ENCODE assay signal across 20 cellular contexts in the genomic region with DNA sequence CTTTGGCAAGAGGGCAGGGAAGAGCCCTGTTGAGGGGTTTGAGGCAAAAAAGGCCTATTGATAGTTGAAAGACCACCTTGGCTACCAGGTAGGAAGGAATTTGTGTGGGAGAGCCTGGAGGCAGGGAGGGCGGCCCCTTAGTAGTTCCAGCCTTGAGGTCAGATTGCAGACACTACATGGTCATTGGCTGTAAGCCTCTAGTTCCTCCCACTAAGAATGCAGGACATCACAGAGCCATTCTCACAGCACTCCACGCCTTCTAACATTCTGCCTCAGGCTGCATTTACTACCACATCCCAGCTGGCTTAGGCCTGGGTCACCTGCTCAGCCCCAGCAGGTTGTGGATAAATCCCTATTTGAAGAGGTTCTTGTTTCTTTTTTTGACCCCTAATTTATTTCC.
DNase-seq lines count a peak whose midpoint lies in the region; ATAC-seq, FAIRE-seq and TF ChIP-seq lines count a peak whose summit lies in the region.
"Had no signal": no experiment of that assay in that cellular context is flagged by ENCODE, and none has a peak within 500 bp of the region (broad histone marks: within the 10 kb centered on the region; RNA-seq: fewer than 3 reads in every experiment).

No MANE protein-coding gene starts in this region.

- H2BK120ac ChIP-seq in mesendoderm (ENCODE audit: low read depth, low read length) = no peak overlapping the region

- H3K79me1 ChIP-seq in mesendoderm (ENCODE audit: low read length) = no peaks in the 10 kb centered on the region

- no peaks in the 10 kb centered on the region for H3K36me3 Mint-ChIP-seq in WTC11
- H3K36me3 Mint-ChIP-seq: CD4-positive, alpha-beta memory T cell had no signal

- in situ Hi-C loops in HepG2 (cut with HindIII; ENCODE audit: extremely low pct_ligation_motif_present, low pct_unique_long_range_greater_than_20kb) (no loop called here), ACHN (cut with HindIII; ENCODE audit: low pct_ligation_motif_present, low pct_unique_long_range_greater_than_20kb, low sequenced_read_pairs) (no loop called here)

- H3K27ac ChIP-seq in HepG2 (ENCODE audit: extremely low read length, insufficient read depth, low read length) (peak overlapping the region; percentile 71), right lobe of liver (no peak overlapping the region), mesendoderm (ENCODE audit: low read depth, low read length) (no peak overlapping the region)
- H3K27ac ChIP-seq: A549, BLaER1, HL-60 had no signal

- no peaks in the 10 kb centered on the region for H3K79me2 ChIP-seq in HepG2 (ENCODE audit: insufficient read depth, low read length)
- H3K79me2 ChIP-seq in mesendoderm (ENCODE audit: control insufficient read depth, insufficient read depth, low read length) = no peaks in the 10 kb centered on the region

- POLR2A ChIA-PET in HepG2 (lab: Yijun Ruan, JAX) = interaction anchor here (1.4 to 1.9 kb wide), 6 partner anchors 8 to 200 kb away, joined by 3 to 9 read pairs (median 6); no protein-coding TSS in a partner anchor
- POLR2A ChIA-PET in WTC11 (lab: Charles Lee) = no interaction called here

- FAIRE-seq in HepG2 (lab: Jason Lieb, UNC) = no peak
- FAIRE-seq: A549, GM12878, GM18507 had no signal

- H3K9me3 ChIP-seq in HepG2 (ENCODE audit: low read length) (no peaks in the 10 kb centered on the region), right lobe of liver (no peaks in the 10 kb centered on the region)
- H3K9me3 ChIP-seq: A549, BLaER1, SK-N-SH had no signal

- no peak for TF ChIP-seq CTCF in HepG2 (CRISPR knock-in tag; IDR thresholded peaks at IDR 0.05)
- no peak for TF ChIP-seq CTCF in right lobe of liver (IDR thresholded peaks at IDR 0.05)
- no peak for TF ChIP-seq CTCF in WTC11 (IDR thresholded peaks at IDR 0.05)

- no peak overlapping the region for H4K8ac ChIP-seq in mesendoderm (ENCODE audit: low read depth, low read length)

- no peaks in the 10 kb centered on the region for H3K27me3 Mint-ChIP-seq in WTC11 (ENCODE audit: low read depth)

- H3K4me3 ChIP-seq in HepG2 (replicated peaks in 1 of 3; ENCODE audit: insufficient read depth in 1 of 3, low read depth in 2 of 3, low read length in 3 of 3) = no peak overlapping the region
- H3K4me3 ChIP-seq in right lobe of liver = no peak overlapping the region
- H3K4me3 ChIP-seq in mesendoderm (ENCODE audit: low read length) = no peak overlapping the region
- H3K4me3 ChIP-seq: A549, BLaER1, GM12878 had no signal

- H3K23ac ChIP-seq in mesendoderm (ENCODE audit: low read length) = no peak overlapping the region

- H2BK5ac ChIP-seq in mesendoderm (ENCODE audit: low read length) = no peak overlapping the region

- intact Hi-C loops in HepG2 (cut with micrococcal nuclease; ENCODE audit: unreplicated experiment) (no loop called here), right lobe of liver (cut with DNase I) (no loop called here)

- no TSS peak for BruUV-seq in HepG2 (replicated peaks; lab: Mats Ljungman, UMichigan)

- no peak overlapping the region for H3K4me3 Mint-ChIP-seq in WTC11
- H3K4me3 Mint-ChIP-seq: CD4-positive, alpha-beta memory T cell had no signal

- no peak for TF ChIP-seq RAD21 in HepG2 (CRISPR knock-in tag; IDR thresholded peaks at IDR 0.05)

- ATAC-seq in HepG2 (peak; percentile 2; the same call in 1 of the 3 replicates), right lobe of liver (no peak), WTC11 (peak; percentile 92)
- ATAC-seq: A549, GM12878 had no signal

- TF ChIP-seq POLR2A in HepG2 (IDR thresholded peaks at IDR 0.05; ENCODE audit: insufficient read depth in 1 of 2, low read depth in 2 of 2, low read length in 2 of 2) (no peak), right lobe of liver (IDR thresholded peaks at IDR 0.05) (no peak)

- H2AK5ac ChIP-seq in mesendoderm (ENCODE audit: low read length) = no peak overlapping the region

- H3K27me3 ChIP-seq in HepG2 (ENCODE audit: control insufficient read depth in 1 of 2, insufficient read depth in 2 of 2, low read length in 2 of 2) (no peaks in the 10 kb centered on the region), right lobe of liver (no peaks in the 10 kb centered on the region), mesendoderm (ENCODE audit: insufficient read depth, low read length, poor library complexity) (no peaks in the 10 kb centered on the region)
- H3K27me3 ChIP-seq: BLaER1 had no signal

- H3K4me1 ChIP-seq in HepG2 (ENCODE audit: insufficient read depth, low read length) (peaks cover 78% of the 10 kb centered on the region), right lobe of liver (peaks cover 0 to 6% (median 0%) of the 10 kb centered on the region in 4 donors), mesendoderm (ENCODE audit: control insufficient read depth, low read depth, low read length) (no peaks in the 10 kb centered on the region)
- H3K4me1 ChIP-seq: A549, BLaER1 had no signal

- no peak overlapping the region for H3K18ac ChIP-seq in mesendoderm (ENCODE audit: low read length)

- no peak overlapping the region for H2BK15ac ChIP-seq in mesendoderm (replicated peaks; ENCODE audit: low read depth)

- WGBS in HepG2 (ENCODE audit: low lambda C conversion rate) = 95% methylated on average over 2 of the region's 2 CpGs
- no CpG with 5 or more reads among the region's 2 CpGs for WGBS in right lobe of liver (ENCODE audit: insufficient coverage, low coverage, low lambda C conversion rate, missing lambda C conversion rate)
- WGBS in mesendoderm (ENCODE audit: extremely low coverage, insufficient coverage, low lambda C conversion rate) = no CpG with 5 or more reads among the region's 2 CpGs

- no peak overlapping the region for H3K27ac Mint-ChIP-seq in WTC11
- H3K27ac Mint-ChIP-seq: CD4-positive, alpha-beta memory T cell had no signal

- H2AFZ ChIP-seq in HepG2 (ENCODE audit: low read length) = peak overlapping the region; percentile 34

- peaks cover 3% of the 10 kb centered on the region for H3K9me3 Mint-ChIP-seq in WTC11

- DNase-seq in HepG2 (ENCODE audit: low spot score) (no peak), right lobe of liver (no peak), WTC11 (ENCODE audit: low spot score) (no peak), mesendoderm (peak; percentile 85), ACHN (no peak), NCI-H1930 (lab: John Stamatoyannopoulos, UW) (no peak)
- DNase-seq in activated CD4-positive, CD25-positive, alpha-beta regulatory T cell treated with anti-CD3 and anti-CD28 coated beads, Interleukin-2, amount 50 U/mL, for 72 hours = no peak
- DNase-seq: CD4-positive, alpha-beta memory T cell; IMR-90; Karpas-422; NCI-H1436 treated with DMSO at 0.1 percent for 48 hours; NCI-H510A treated with DMSO at 0.1 percent for 48 hours; NCI-H82; SHP77; SK-N-SH had no signal

- CTCF ChIA-PET in HepG2 (lab: Yijun Ruan, JAX; ENCODE audit: low intra/inter-chr PET ratio, low total read pairs) (no interaction called here), WTC11 (lab: Charles Lee) (interaction anchor here (1.0 kb wide), 1 partner anchor 63 kb away, joined by 3 read pairs; no protein-coding TSS in a partner anchor)

- H3K4me2 ChIP-seq in HepG2 (ENCODE audit: low read depth, low read length) (peak overlapping the region; percentile 55), mesendoderm (ENCODE audit: low read length) (no peak overlapping the region)
- H3K4me2 ChIP-seq: A549, BLaER1, SK-N-SH had no signal

- peaks cover 14% of the 10 kb centered on the region for H3K4me1 Mint-ChIP-seq in WTC11
- H3K4me1 Mint-ChIP-seq: CD4-positive, alpha-beta memory T cell had no signal

- no peak overlapping the region for H4K5ac ChIP-seq in mesendoderm (ENCODE audit: low read length)

- H4K20me1 ChIP-seq in HepG2 (ENCODE audit: insufficient read depth, low read length) = no peaks in the 10 kb centered on the region
- H4K20me1 ChIP-seq: BLaER1 had no signal

- no peak overlapping the region for H3K4ac ChIP-seq in mesendoderm (ENCODE audit: low read depth, low read length)

- H3K36me3 ChIP-seq in HepG2 (replicated peaks in 1 of 2; ENCODE audit: control insufficient read depth in 1 of 2, insufficient read depth in 2 of 2, low read length in 2 of 2) (no peaks in the 10 kb centered on the region), right lobe of liver (no peaks in the 10 kb centered on the region), mesendoderm (ENCODE audit: control insufficient read depth, insufficient read depth, low read length) (no peaks in the 10 kb centered on the region)
- H3K36me3 ChIP-seq: BLaER1 had no signal

- H3K9ac ChIP-seq in HepG2 (ENCODE audit: insufficient read depth, low read depth, low read length) = peak overlapping the region; percentile 51
- H3K9ac ChIP-seq in mesendoderm (ENCODE audit: low read length) = no peak overlapping the region
- H3K9ac ChIP-seq: BLaER1, SK-N-SH had no signal

- no peak for TF ChIP-seq EP300 in HepG2 (IDR thresholded peaks at IDR 0.05; ENCODE audit: low read depth in 2 of 2, low read length in 2 of 2)
- no peak for TF ChIP-seq EP300 in HepG2 (CRISPR knock-in tag; IDR thresholded peaks at IDR 0.05; ENCODE audit: borderline replicate concordance)

- H3K56ac ChIP-seq in mesendoderm (ENCODE audit: low read length) = no peak overlapping the region

TF ChIP-seq in HepG2, 621 proteins besides CTCF, POLR2A, EP300 and RAD21 (continues in another document):
- TF ChIP-seq SRY (CRISPR knock-in tag; IDR thresholded peaks at IDR 0.05) = no peak
- no peak for TF ChIP-seq SRSF9 (IDR thresholded peaks at IDR 0.05; ENCODE audit: borderline replicate concordance, insufficient read depth, low read depth, low read length, poor library complexity, severe bottlenecking)
- TF ChIP-seq ZFP36L1 (CRISPR knock-in tag; IDR thresholded peaks at IDR 0.05) = peak; percentile 28; the same call in 1 of the 2 replicates
- peak; percentile 31; the same call in 1 of the 2 replicates for TF ChIP-seq NFYB (CRISPR knock-in tag; IDR thresholded peaks at IDR 0.05)
- TF ChIP-seq KDM4B (CRISPR knock-in tag; IDR thresholded peaks at IDR 0.05) = 0 out of 2 replicates have a peak, but pooled peaks have one; percentile 25
- no peak for TF ChIP-seq ZNF841 (CRISPR knock-in tag; IDR thresholded peaks at IDR 0.05; ENCODE audit: borderline replicate concordance)
- TF ChIP-seq GZF1 (CRISPR knock-in tag; IDR thresholded peaks at IDR 0.05) = no peak
- TF ChIP-seq RXRA (CRISPR knock-in tag; IDR thresholded peaks at IDR 0.05) = 0 out of 2 replicates have a peak, but pooled peaks have one; percentile 15

TF ChIP-seq in WTC11, 78 proteins besides CTCF, POLR2A, EP300 and RAD21:
- no peak for TF ChIP-seq ZNF263 (CRISPR knock-in tag; IDR thresholded peaks at IDR 0.05; ENCODE audit: low read depth)
- TF ChIP-seq, protein P1, sequence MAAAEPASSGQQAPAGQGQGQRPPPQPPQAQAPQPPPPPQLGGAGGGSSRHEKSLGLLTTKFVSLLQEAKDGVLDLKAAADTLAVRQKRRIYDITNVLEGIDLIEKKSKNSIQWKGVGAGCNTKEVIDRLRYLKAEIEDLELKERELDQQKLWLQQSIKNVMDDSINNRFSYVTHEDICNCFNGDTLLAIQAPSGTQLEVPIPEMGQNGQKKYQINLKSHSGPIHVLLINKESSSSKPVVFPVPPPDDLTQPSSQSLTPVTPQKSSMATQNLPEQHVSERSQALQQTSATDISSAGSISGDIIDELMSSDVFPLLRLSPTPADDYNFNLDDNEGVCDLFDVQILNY (CRISPR knock-in tag; IDR thresholded peaks at IDR 0.05) = no peak

Comparison
In these comparisons a context has a peak if more than half of its experiments do, and no peak if none do; other contexts are left out.
1. ATAC-seq: peak in HepG2 (single experiment) and WTC11 (single experiment); none in right lobe of liver (0 of 4).